Comparison of ENCODE assay signal across 1 cellular context in genomic region chr6:123306334-123306733, GRCh38.
TF ChIP-seq lines count a peak whose summit lies in the region.

No MANE protein-coding gene starts in this region.

TF ChIP-seq in GM23338, 12 proteins besides CTCF, POLR2A, EP300 and RAD21 (continued from another document):
- TF ChIP-seq ZNF462 (CRISPR knock-in tag; IDR thresholded peaks at IDR 0.05) (no peak), POLR2AphosphoS5 (IDR thresholded peaks at IDR 0.05; ENCODE audit: low read depth) (no peak)
